ENCODE assay signal across 17 cellular contexts in genomic region chr6:12295558-12296254, GRCh38. TPM values are rescaled to one million over a fixed set of nuclear protein-coding genes. Genes with fewer than 3 reads are reported as not detected.
DNase-seq lines count a peak whose midpoint lies in the region; ATAC-seq, FAIRE-seq and TF ChIP-seq lines count a peak whose summit lies in the region.
"Had no signal": no experiment of that assay in that cellular context is flagged by ENCODE, and none has a peak within 500 bp of the region (broad histone marks: within the 10 kb centered on the region; RNA-seq: fewer than 3 reads in every experiment).

No MANE protein-coding gene starts in this region.

- H3K27ac ChIP-seq in 22Rv1 (peak overlapping the region; percentile 99), RWPE1 (peak overlapping the region; percentile 83), endothelial cell of umbilical vein (ENCODE audit: insufficient read depth, low read depth, low read length) (peak overlapping the region; percentile 98)

- no peak for TF ChIP-seq POLR2A in endothelial cell of umbilical vein (IDR thresholded peaks at IDR 0.05; ENCODE audit: low read depth, low read length)

- peaks cover 35 to 54% of the 10 kb centered on the region in 2 experiments for H3K36me3 ChIP-seq in endothelial cell of umbilical vein (ENCODE audit: control insufficient read depth in 2 of 2, extremely low read depth in 1 of 2, insufficient read depth in 2 of 2, low read length in 2 of 2)

- ATAC-seq in omental fat pad (ENCODE audit: low FRiP score): peak; percentile 8
- ATAC-seq: activated CD4-positive, CD25-positive, alpha-beta regulatory T cell treated with anti-CD3 and anti-CD28 coated beads, Interleukin-2, amount 50 U/mL, for 24 hours; stimulated activated naive CD8-positive, alpha-beta T cell treated with anti-CD3 and anti-CD28 coated beads, Interleukin-15, amount 100 ng/mL, for 72 hours had no signal

- intact Hi-C loops in endothelial cell of umbilical vein (cut with micrococcal nuclease): no loop called here

- peaks cover 2% of the 10 kb centered on the region for H4K20me1 ChIP-seq in endothelial cell of umbilical vein (replicated peaks; ENCODE audit: control insufficient read depth, extremely low read depth, insufficient read depth, low read length)

- H3K9me3 ChIP-seq in endothelial cell of umbilical vein (replicated peaks; ENCODE audit: control insufficient read depth, insufficient read depth, low read length): no peaks in the 10 kb centered on the region

- no peak for DNase-seq in RWPE1 (ENCODE audit: low spot score)
- DNase-seq in endothelial cell of umbilical vein (ENCODE audit: low read depth, low spot score): peak; percentile 24
- DNase-seq in omental fat pad (ENCODE audit: low spot score): no peak
- DNase-seq in foreskin melanocyte: no peak
- no peak for DNase-seq in NCI-H345 treated with DMSO at 0.1 percent for 48 hours (lab: John Stamatoyannopoulos, UW; ENCODE audit: unreplicated experiment)
- DNase-seq in NAMALWA (ENCODE audit: low spot score): no peak
- DNase-seq in HK-2 (ENCODE audit: unreplicated experiment): no peak
- DNase-seq: activated CD8-positive, alpha-beta memory T cell treated with anti-CD3 and anti-CD28 coated beads, Interleukin-2, amount 50 U/mL, for 4 hours; activated naive CD4-positive, alpha-beta T cell treated with anti-CD3 and anti-CD28 coated beads, Interleukin-2, amount 10 ng/mL, durations not matched to agents 7 days and 5 days; central memory CD4-positive, alpha-beta T cell; GF-D8; islet precursor cell; NCI-H1930; NCI-H526; stimulated activated naive CD8-positive, alpha-beta T cell treated with anti-CD3 and anti-CD28 coated beads, Interleukin-15, amount 100 ng/mL, for 72 hours had no signal

- H3K4me3 ChIP-seq in endothelial cell of umbilical vein (replicated peaks in 1 of 3; ENCODE audit: insufficient read depth in 1 of 3, low read depth in 1 of 3, low read length in 3 of 3): peak overlapping the region in 2 of 3 experiments; percentile 91 to 96

- dilution Hi-C loops in endothelial cell of umbilical vein (cut with MboI; ENCODE audit: extremely low pct_ligation_motif_present, low sequenced_read_pairs): loop anchor here (10.0 to 25.0 kb wide), 4 partner anchors 192 to 683 kb away; no protein-coding TSS in a partner anchor

- H3K4me1 ChIP-seq in endothelial cell of umbilical vein (ENCODE audit: control insufficient read depth, extremely low read depth, insufficient read depth, low read length): peaks cover 30% of the 10 kb centered on the region

- no peak for FAIRE-seq in endothelial cell of umbilical vein (lab: Jason Lieb, UNC)

- H3K9me1 ChIP-seq in endothelial cell of umbilical vein (replicated peaks; ENCODE audit: control insufficient read depth, extremely low read depth, insufficient read depth, low read length): no peaks in the 10 kb centered on the region

- CTCF ChIA-PET in RWPE1 (lab: Yijun Ruan, JAX) (interaction anchor here (1.1 kb wide), 1 partner anchor 27 kb away, joined by 4 read pairs; no protein-coding TSS in a partner anchor), endothelial cell of umbilical vein (lab: Charles Lee) (interaction anchor here (0.8 to 9.6 kb wide), 5 partner anchors 18 to 310 kb away, joined by 3 to 203 read pairs (median 4); no protein-coding TSS in a partner anchor)

- no peak for TF ChIP-seq CTCF in 22Rv1 (IDR thresholded peaks at IDR 0.05)
- no peak for TF ChIP-seq CTCF in RWPE1 (conservative IDR thresholded peaks at IDR 0.05; ENCODE audit: low read depth)
- no peak for TF ChIP-seq CTCF in endothelial cell of umbilical vein (IDR thresholded peaks at IDR 0.05; ENCODE audit: extremely low read depth in 1 of 2, insufficient read depth in 1 of 2, low read depth in 1 of 2, low read length in 2 of 2)
- TF ChIP-seq CTCF in omental fat pad (IDR thresholded peaks at IDR 0.05): no peak

- POLR2A ChIA-PET in RWPE1 (lab: Yijun Ruan, JAX; ENCODE audit: low non-redundant PET): no interaction called here
- POLR2A ChIA-PET in endothelial cell of umbilical vein (lab: Charles Lee): interaction anchor here (0.6 to 1.2 kb wide), 3 partner anchors 307 to 680 kb away, joined by 3 to 6 read pairs (median 3); no protein-coding TSS in a partner anchor

- no peak overlapping the region for H2AFZ ChIP-seq in endothelial cell of umbilical vein (ENCODE audit: low read depth, low read length)

- peak overlapping the region; percentile 93 for H3K4me2 ChIP-seq in endothelial cell of umbilical vein (ENCODE audit: insufficient read depth, low read length)

- H3K9ac ChIP-seq in endothelial cell of umbilical vein (replicated peaks; ENCODE audit: extremely low read depth, insufficient read depth, low read length): peak overlapping the region; percentile 99

- TSS peak; percentile 11 for BruUV-seq in endothelial cell of umbilical vein (replicated peaks; lab: Mats Ljungman, UMichigan)

- H3K79me2 ChIP-seq in endothelial cell of umbilical vein (ENCODE audit: control insufficient read depth, insufficient read depth, low read length): peaks cover 48% of the 10 kb centered on the region

- no peaks in the 10 kb centered on the region for H3K27me3 ChIP-seq in endothelial cell of umbilical vein (ENCODE audit: control insufficient read depth in 2 of 2, insufficient read depth in 2 of 2, low read length in 2 of 2)

TF ChIP-seq in endothelial cell of umbilical vein, 7 proteins besides CTCF, POLR2A, EP300 and RAD21:
- TF ChIP-seq MAX (IDR thresholded peaks at IDR 0.05; ENCODE audit: insufficient read depth, insufficient read length): no peak
- TF ChIP-seq POLR2AphosphoS5 (IDR thresholded peaks at IDR 0.05; ENCODE audit: insufficient read depth, low read depth, low read length): peak; percentile 24

RNA-seq across cellular contexts. Expression of gene EDN1, which starts 5.5 kb away (rescaled TPM):
- total RNA-seq in endothelial cell of umbilical vein: 493 and 514 TPM in 2 replicates
- polyA plus RNA-seq in endothelial cell of umbilical vein: 492 and 498 TPM in 2 replicates
- 660 and 712 TPM in 2 replicates for polyA plus RNA-seq in endothelial cell of umbilical vein (2011; cell fraction: cytosol; rRNA removed)
- polyA plus RNA-seq in endothelial cell of umbilical vein (2011; cell fraction: nucleus; rRNA removed): 777 and 878 TPM in 2 replicates
- polyA plus RNA-seq in endothelial cell of umbilical vein (2012): 406 and 493 TPM in 2 replicates
- polyA minus RNA-seq in endothelial cell of umbilical vein: 345 and 433 TPM in 2 replicates
- 1.2 TPM for polyA minus RNA-seq in endothelial cell of umbilical vein (2011; cell fraction: cytosol; rRNA and poly(A)+ RNA removed)
- 248 and 267 TPM in 2 replicates for polyA minus RNA-seq in endothelial cell of umbilical vein (2011; cell fraction: nucleus; rRNA and poly(A)+ RNA removed)
- 10 to 100 TPM in 2 of 4 donors, 1 to 10 TPM in 2; 3.6 to 38.4 (median 20.1) TPM for total RNA-seq in omental fat pad

Comparison
In these comparisons a context has a peak if more than half of its experiments do, and no peak if none do; other contexts are left out.
1. RNA of gene EDN1, which starts 5.5 kb away (total RNA-seq): 493 to 514 TPM in endothelial cell of umbilical vein; 3.6 to 38.4 TPM in omental fat pad; every median in the first group is over 10 times any median in the second.
2. Peak in every context shown above with its lines, with median percentiles within 50 percentile points of each other: H3K27ac ChIP-seq.